13 cellular contexts compared by ENCODE assay signal in genomic region chr6:111558690-111559192, GRCh38. TPM values are rescaled to one million over a fixed set of nuclear protein-coding genes. Genes with fewer than 3 reads are reported as not detected.
DNase-seq lines count a peak whose midpoint lies in the region; ATAC-seq and TF ChIP-seq lines count a peak whose summit lies in the region.
"Had no signal": no experiment of that assay in that cellular context is flagged by ENCODE, and none has a peak within 500 bp of the region (broad histone marks: within the 10 kb centered on the region; RNA-seq: fewer than 3 reads in every experiment).

No MANE protein-coding gene starts in this region.

- peak overlapping the region; percentile 77 for H3K27ac ChIP-seq in OCI-LY1 (ENCODE audit: low read depth, low read length, poor library complexity, severe bottlenecking)
- H3K27ac ChIP-seq: 22Rv1, HL-60, neural progenitor cell had no signal

- peak overlapping the region; percentile 28 for H3K4me2 ChIP-seq in OCI-LY1 (ENCODE audit: low read length)
- H3K4me2 ChIP-seq: neural progenitor cell had no signal

- H4K20me1 ChIP-seq in OCI-LY1 (ENCODE audit: insufficient read depth, low read length): no peaks in the 10 kb centered on the region

- peak overlapping the region; percentile 65 for H3K27ac Mint-ChIP-seq in stimulated activated effector memory CD8-positive, alpha-beta T cell treated with anti-CD3 and anti-CD28 coated beads, Interleukin-12 subunit alpha, Interleukin-12 subunit beta, amount 100 ng/mL, for 72 hours

- H3F3A ChIP-seq in OCI-LY1 (ENCODE audit: insufficient read depth, low read length): peaks cover 3% of the 10 kb centered on the region; the same call in 1 of the 2 replicates

- H2AFZ ChIP-seq in OCI-LY1 (ENCODE audit: low read length): no peak overlapping the region
- H2AFZ ChIP-seq: neural progenitor cell had no signal

- H3K27me3 ChIP-seq in OCI-LY1 (ENCODE audit: insufficient read depth, low read length): no peaks in the 10 kb centered on the region
- H3K27me3 ChIP-seq: neural progenitor cell had no signal

- H3K79me2 ChIP-seq in OCI-LY1 (ENCODE audit: insufficient read depth, low read length): no peaks in the 10 kb centered on the region

- no peak overlapping the region for H3K4me3 Mint-ChIP-seq in stimulated activated effector memory CD8-positive, alpha-beta T cell treated with anti-CD3 and anti-CD28 coated beads, Interleukin-12 subunit alpha, Interleukin-12 subunit beta, amount 100 ng/mL, for 72 hours
- H3K4me3 Mint-ChIP-seq: neural progenitor cell had no signal

- peaks cover 17% of the 10 kb centered on the region for H3K4me1 ChIP-seq in OCI-LY1 (ENCODE audit: insufficient read depth, low read length, severe bottlenecking)

- in situ Hi-C loops in GM13976 (cut with MboI; ENCODE audit: low sequenced_read_pairs, unreplicated experiment): no loop called here

- H3K9me2 ChIP-seq in OCI-LY1 (ENCODE audit: low read depth, low read length): no peaks in the 10 kb centered on the region

- H3K9ac ChIP-seq in OCI-LY1 (ENCODE audit: low read length): no peak overlapping the region; the same call in 1 of the 2 replicates
- H3K9ac ChIP-seq: neural progenitor cell had no signal

- ATAC-seq in stimulated activated effector memory CD8-positive, alpha-beta T cell treated with anti-CD3 and anti-CD28 coated beads, Interleukin-12 subunit alpha, Interleukin-12 subunit beta, amount 100 ng/mL, for 72 hours: no peak

- H3K4me3 ChIP-seq in OCI-LY1 (ENCODE audit: low read depth, low read length, poor library complexity, severe bottlenecking) (no peak overlapping the region), fibroblast of villous mesenchyme (ENCODE audit: low read depth, low read length) (no peak overlapping the region)
- H3K4me3 ChIP-seq: neural progenitor cell had no signal

- peaks cover under 1% of the 10 kb centered on the region for H3K4me1 Mint-ChIP-seq in stimulated activated effector memory CD8-positive, alpha-beta T cell treated with anti-CD3 and anti-CD28 coated beads, Interleukin-12 subunit alpha, Interleukin-12 subunit beta, amount 100 ng/mL, for 72 hours

- DNase-seq in DMS 273 treated with DMSO at 0.1 percent for 48 hours (lab: John Stamatoyannopoulos, UW) (peak; percentile 32), DMS 273 (lab: John Stamatoyannopoulos, UW; ENCODE audit: unreplicated experiment) (no peak), fibroblast of villous mesenchyme (ENCODE audit: low read depth) (peak; percentile 71), occipital lobe (lab: John Stamatoyannopoulos, UW) (no peak), superior temporal gyrus (ENCODE audit: extremely low spot score) (no peak), GM13976 (ENCODE audit: low spot score) (no peak)
- no peak for DNase-seq in stimulated activated effector memory CD8-positive, alpha-beta T cell treated with anti-CD3 and anti-CD28 coated beads, Interleukin-12 subunit alpha, Interleukin-12 subunit beta, amount 100 ng/mL, for 72 hours (ENCODE audit: low spot score in 2 of 2)
- DNase-seq: activated CD8-positive, alpha-beta memory T cell treated with anti-CD3 and anti-CD28 coated beads for 24 hours; NCI-H2029 treated with DMSO at 0.1 percent for 48 hours had no signal

- peaks cover 50% of the 10 kb centered on the region for H3K36me3 ChIP-seq in OCI-LY1 (ENCODE audit: insufficient read depth, low read length)
- H3K36me3 ChIP-seq: neural progenitor cell had no signal

- no peaks in the 10 kb centered on the region for H3K9me3 ChIP-seq in OCI-LY1 (ENCODE audit: low read length)

- peaks cover 53% of the 10 kb centered on the region for H3K36me3 Mint-ChIP-seq in stimulated activated effector memory CD8-positive, alpha-beta T cell treated with anti-CD3 and anti-CD28 coated beads, Interleukin-12 subunit alpha, Interleukin-12 subunit beta, amount 100 ng/mL, for 72 hours

- TF ChIP-seq CTCF in OCI-LY1 (IDR thresholded peaks at IDR 0.05; ENCODE audit: low read length) (no peak), fibroblast of villous mesenchyme (IDR thresholded peaks at IDR 0.05; ENCODE audit: insufficient read depth, low read depth, low read length) (no peak), GM13976 (IDR thresholded peaks at IDR 0.05; ENCODE audit: borderline replicate concordance, control extremely low read depth, extremely low read depth, insufficient read depth, missing control alignments) (no peak)

- no peaks in the 10 kb centered on the region for H3K9me3 Mint-ChIP-seq in stimulated activated effector memory CD8-positive, alpha-beta T cell treated with anti-CD3 and anti-CD28 coated beads, Interleukin-12 subunit alpha, Interleukin-12 subunit beta, amount 100 ng/mL, for 72 hours
- H3K9me3 Mint-ChIP-seq: neural progenitor cell had no signal

RNA-seq across cellular contexts. Expression of gene TRAF3IP2, which starts 46.9 kb away (rescaled TPM):
- total RNA-seq in fibroblast of villous mesenchyme: 20.6 and 21.2 TPM in 2 replicates
- total RNA-seq in occipital lobe: 3.4 TPM

Comparison
In these comparisons a context has a peak if more than half of its experiments do, and no peak if none do; other contexts are left out.
1. DNase-seq: peak in DMS 273 treated with DMSO at 0.1 percent for 48 hours (single experiment) and fibroblast of villous mesenchyme (single experiment); none in DMS 273 (single experiment), stimulated activated effector memory CD8-positive, alpha-beta T cell treated with anti-CD3 and anti-CD28 coated beads, Interleukin-12 subunit alpha, Interleukin-12 subunit beta, amount 100 ng/mL, for 72 hours (0 of 2), occipital lobe (single experiment), superior temporal gyrus (single experiment) and GM13976 (single experiment).